ENCODE assay signal across 8 cellular contexts in the genomic region with DNA sequence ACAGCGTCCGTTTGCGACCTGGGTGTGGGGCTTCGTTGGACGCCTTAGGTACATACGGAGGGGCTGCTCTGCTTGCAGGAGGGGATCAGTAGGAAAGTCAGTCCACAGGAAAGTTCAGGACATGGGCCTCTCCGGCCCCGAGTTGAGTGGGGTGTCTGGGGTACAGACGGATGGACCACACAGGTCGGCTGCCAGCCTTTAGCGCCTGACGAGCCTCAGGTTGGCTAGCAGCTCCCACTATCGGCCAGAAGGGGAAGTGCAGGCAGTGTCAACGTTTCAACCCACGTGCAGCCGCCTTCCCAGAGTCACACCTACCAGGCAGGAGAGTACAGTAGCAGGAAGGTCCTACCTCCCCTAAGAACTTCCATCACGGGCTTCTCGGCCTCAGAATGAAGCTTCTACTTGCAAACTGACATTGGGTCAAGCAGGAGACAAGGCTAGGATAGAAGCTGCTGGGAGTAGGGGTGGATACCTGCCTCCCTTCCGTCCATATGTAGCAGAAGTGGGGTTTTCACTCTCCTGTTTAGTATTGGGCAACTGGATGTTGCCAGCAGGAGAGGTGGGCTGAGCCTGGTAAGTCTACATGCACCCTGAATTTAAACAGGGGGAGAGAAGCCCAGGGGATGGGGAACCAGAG. TPM values are rescaled to one million over a fixed set of nuclear protein-coding genes. Genes with fewer than 3 reads are reported as not detected.
DNase-seq lines count a peak whose midpoint lies in the region; ATAC-seq and TF ChIP-seq lines count a peak whose summit lies in the region.

No MANE protein-coding gene starts in this region.

- H3K27ac ChIP-seq in CD4-positive, alpha-beta memory T cell (ENCODE audit: low read depth, low read length) = no peak overlapping the region
- no peak overlapping the region for H3K27ac ChIP-seq in left ventricle myocardium inferior (replicated peaks)

- peaks cover 8 to 26% of the 10 kb centered on the region in 2 donors for H3K27me3 Mint-ChIP-seq in CD4-positive, alpha-beta memory T cell

- peak; percentile 99 for TF ChIP-seq CTCF in left ventricle myocardium inferior (IDR thresholded peaks at IDR 0.05; ENCODE audit: borderline replicate concordance)

- no peaks in the 10 kb centered on the region for H3K9me3 ChIP-seq in CD4-positive, alpha-beta memory T cell (ENCODE audit: control insufficient read depth in 1 of 2, low read length in 2 of 2)
- no peaks in the 10 kb centered on the region for H3K9me3 ChIP-seq in left ventricle myocardium inferior (replicated peaks)

- no peaks in the 10 kb centered on the region for H3K36me3 Mint-ChIP-seq in CD4-positive, alpha-beta memory T cell

- peak in 4 of 5 donors; percentile 64 to 72 (median 70) for DNase-seq in CD4-positive, alpha-beta memory T cell
- peak; percentile 82 for DNase-seq in HuH-7.5 (ENCODE audit: low spot score)
- DNase-seq in SK-MEL-5 (ENCODE audit: low read depth, low spot score) = peak; percentile 77
- DNase-seq in activated naive CD4-positive, alpha-beta T cell treated with anti-CD3 and anti-CD28 coated beads, Interleukin-2, amount 50 U/mL, for 16 hours = peak; percentile 72
- DNase-seq in left ventricle myocardium inferior = peak; percentile 61
- peak; percentile 90 for DNase-seq in retina
- no peak for DNase-seq in GF-D8 (lab: John Stamatoyannopoulos, UW)

- in situ Hi-C loops in SK-MEL-5 (cut with HindIII; ENCODE audit: low pct_unique_long_range_greater_than_20kb, low sequenced_read_pairs) = loop anchor here (25.0 kb wide), 1 partner anchor 139 kb away; no protein-coding TSS in a partner anchor

- no peaks in the 10 kb centered on the region for H3K9me3 Mint-ChIP-seq in CD4-positive, alpha-beta memory T cell

- intact Hi-C loops in CD4-positive, alpha-beta memory T cell (cut with micrococcal nuclease) = loop anchor here (1.0 to 5.0 kb wide), 3 partner anchors 130 to 304 kb away; a partner anchor contains a TSS
- intact Hi-C loops in left ventricle myocardium inferior (cut with micrococcal nuclease) = loop anchor here (5.0 kb wide), 1 partner anchor 124 kb away; no protein-coding TSS in a partner anchor

- POLR2A ChIA-PET in CD4-positive, alpha-beta memory T cell (lab: Charles Lee; ENCODE audit: partially characterized antibody) = interaction anchor here (1.4 to 2.1 kb wide), 2 partner anchors 130 to 155 kb away, joined by 6 to 7 read pairs; a partner anchor contains a TSS

- H3K4me3 ChIP-seq in CD4-positive, alpha-beta memory T cell (ENCODE audit: low read length in 2 of 2) = no peak overlapping the region
- H3K4me3 ChIP-seq in left ventricle myocardium inferior = no peak overlapping the region

- H3K27me3 ChIP-seq in CD4-positive, alpha-beta memory T cell (ENCODE audit: insufficient read depth, low read length) = peaks cover 10% of the 10 kb centered on the region
- peaks cover 68% of the 10 kb centered on the region for H3K27me3 ChIP-seq in left ventricle myocardium inferior (ENCODE audit: low read depth)

- peaks cover 22% of the 10 kb centered on the region for H3K4me1 ChIP-seq in CD4-positive, alpha-beta memory T cell (ENCODE audit: insufficient read depth, low read length)
- peaks cover 35% of the 10 kb centered on the region for H3K4me1 ChIP-seq in left ventricle myocardium inferior

- ATAC-seq in GM19463 (IDR thresholded peaks at IDR 0.05; ENCODE audit: unreplicated experiment) = peak; percentile 54

- CTCF ChIA-PET in CD4-positive, alpha-beta memory T cell (lab: Charles Lee; ENCODE audit: partially characterized antibody) = interaction anchor here (0.7 to 10.1 kb wide), 22 partner anchors 8 to 647 kb away, joined by 3 to 196 read pairs (median 4); a partner anchor contains a TSS

- no peaks in the 10 kb centered on the region for H3K36me3 ChIP-seq in CD4-positive, alpha-beta memory T cell (ENCODE audit: insufficient read depth, low read length)
- H3K36me3 ChIP-seq in left ventricle myocardium inferior = no peaks in the 10 kb centered on the region

- peak overlapping the region in 4 of 8 donors; percentile 7 to 73 (median 53) for H3K4me3 Mint-ChIP-seq in CD4-positive, alpha-beta memory T cell

- H3K27ac Mint-ChIP-seq in CD4-positive, alpha-beta memory T cell = peak overlapping the region in 2 of 7 donors; percentile 49 to 76

- peaks cover 6 to 10% (median 8%) of the 10 kb centered on the region in 4 donors for H3K4me1 Mint-ChIP-seq in CD4-positive, alpha-beta memory T cell

RNA-seq across cellular contexts. Expression of a gene that starts 1.8 kb away (rescaled TPM):
- total RNA-seq in CD4-positive, alpha-beta memory T cell = under 1 TPM; 0.12 to 0.47 TPM
- not detected for polyA plus RNA-seq in CD4-positive, alpha-beta memory T cell
- total RNA-seq in SK-MEL-5 (2014; rRNA removed; shearing (Covaris generic)) = 0.51 and 1.0 TPM in 2 replicates
- 0.26 and 1.3 TPM in 2 replicates for polyA plus RNA-seq in SK-MEL-5 (2015; cell fraction: cytosol; rRNA removed)
- 0.48 and 0.62 TPM in 2 replicates for polyA plus RNA-seq in SK-MEL-5 (2015; cell fraction: nucleus; rRNA removed)
- 239 TPM for total RNA-seq in left ventricle myocardium inferior

Comparison
In these comparisons a context has a peak if more than half of its experiments do, and no peak if none do; other contexts are left out.
1. RNA of a gene that starts 1.8 kb away (total RNA-seq): 239 TPM in left ventricle myocardium inferior (single experiment); 0.51 to 1.0 TPM in SK-MEL-5 and 0.12 to 0.47 TPM in CD4-positive, alpha-beta memory T cell; every median in the first group is over 100 times any median in the second.